ENCODE assay signal across 11 cellular contexts in genomic region chr1:113982955-113983742, GRCh38. TPM values are rescaled to one million over a fixed set of nuclear protein-coding genes. Genes with fewer than 3 reads are reported as not detected.
DNase-seq lines count a peak whose midpoint lies in the region; ATAC-seq and TF ChIP-seq lines count a peak whose summit lies in the region.
"Had no signal": no experiment of that assay in that cellular context is flagged by ENCODE, and none has a peak within 500 bp of the region (broad histone marks: within the 10 kb centered on the region; RNA-seq: fewer than 3 reads in every experiment).

No MANE protein-coding gene starts in this region.

- H3K27me3 ChIP-seq in heart left ventricle, result no peaks in the 10 kb centered on the region
- H3K27me3 ChIP-seq in upper lobe of left lung, result no peaks in the 10 kb centered on the region

- peaks cover 0 to 63% (median 20%) of the 10 kb centered on the region in 12 donors for H3K4me1 ChIP-seq in heart left ventricle
- peaks cover 36 to 46% (median 39%) of the 10 kb centered on the region in 4 donors for H3K4me1 ChIP-seq in upper lobe of left lung

- peak overlapping the region; percentile 89 for H3K27ac Mint-ChIP-seq in chondrocyte (ENCODE audit: unreplicated experiment)
- H3K27ac Mint-ChIP-seq in activated CD4-positive, alpha-beta T cell treated with anti-CD3 and anti-CD28 coated beads, Interleukin-2, amount 10 ng/mL, durations not matched to agents 24 days and 14 days, result no peak overlapping the region

- WGBS in heart left ventricle, 4 donors, result 66 to 89% (median 81%) methylated on average over 13 to 14 of the region's 14 CpGs
- 66% methylated on average over 13 to 14 of the region's 14 CpGs for WGBS in upper lobe of left lung, 2 donors

- H3K36me3 ChIP-seq in heart left ventricle (no peaks in the 10 kb centered on the region), upper lobe of left lung (no peaks in the 10 kb centered on the region)

- no peak for TF ChIP-seq CTCF in heart left ventricle (IDR thresholded peaks at IDR 0.05)
- TF ChIP-seq CTCF in chondrocyte (IDR thresholded peaks at IDR 0.05), result no peak
- TF ChIP-seq CTCF in upper lobe of left lung (IDR thresholded peaks at IDR 0.05), result no peak

- no peaks in the 10 kb centered on the region for H3K9me3 Mint-ChIP-seq in chondrocyte (ENCODE audit: low read depth)
- H3K9me3 Mint-ChIP-seq in activated CD4-positive, alpha-beta T cell treated with anti-CD3 and anti-CD28 coated beads, Interleukin-2, amount 10 ng/mL, durations not matched to agents 24 days and 14 days, result no peaks in the 10 kb centered on the region

- ATAC-seq in heart left ventricle (no peak), left cardiac atrium (no peak), upper lobe of left lung (ENCODE audit: low FRiP score in 2 of 2) (no peak), GM21381 (IDR thresholded peaks at IDR 0.05; ENCODE audit: unreplicated experiment) (no peak)

- no peaks in the 10 kb centered on the region for H3K36me3 Mint-ChIP-seq in chondrocyte (ENCODE audit: low read depth)
- H3K36me3 Mint-ChIP-seq in activated CD4-positive, alpha-beta T cell treated with anti-CD3 and anti-CD28 coated beads, Interleukin-2, amount 10 ng/mL, durations not matched to agents 24 days and 14 days (ENCODE audit: low read depth), result no peaks in the 10 kb centered on the region

- H3K4me3 ChIP-seq in heart left ventricle, result peak overlapping the region in 10 of 12 donors; percentile 1 to 51 (median 30)
- H3K4me3 ChIP-seq in upper lobe of left lung, result peak overlapping the region in 3 of 4 donors; percentile 6 to 35 (median 30)

- H3K4me3 Mint-ChIP-seq in chondrocyte (ENCODE audit: unreplicated experiment), result peak overlapping the region; percentile 56
- H3K4me3 Mint-ChIP-seq in activated CD4-positive, alpha-beta T cell treated with anti-CD3 and anti-CD28 coated beads, Interleukin-2, amount 10 ng/mL, durations not matched to agents 24 days and 14 days, result no peak overlapping the region

- H3K4me1 Mint-ChIP-seq in chondrocyte (ENCODE audit: low read depth), result peaks cover 76% of the 10 kb centered on the region
- H3K4me1 Mint-ChIP-seq in activated CD4-positive, alpha-beta T cell treated with anti-CD3 and anti-CD28 coated beads, Interleukin-2, amount 10 ng/mL, durations not matched to agents 24 days and 14 days, result peaks cover 11% of the 10 kb centered on the region

- TF ChIP-seq POLR2A in heart left ventricle (IDR thresholded peaks at IDR 0.05) (no peak), upper lobe of left lung (IDR thresholded peaks at IDR 0.05) (no peak)

- DNase-seq in heart left ventricle (no peak), left cardiac atrium (no peak), chondrocyte (ENCODE audit: low spot score) (no peak), myocyte (ENCODE audit: low read depth) (peak; percentile 91), upper lobe of left lung (peak in 1 of 2 donors; percentile 18), medulla oblongata (ENCODE audit: extremely low spot score) (no peak)
- DNase-seq in activated CD4-positive, alpha-beta T cell treated with anti-CD3 and anti-CD28 coated beads, Interleukin-2, amount 10 ng/mL, durations not matched to agents 24 days and 14 days, result no peak
- DNase-seq: NCI-H1436 treated with DMSO at 0.1 percent for 48 hours had no signal

- intact Hi-C loops in heart left ventricle (cut with DNase I), result loop anchor here in 1 of 10 donors (10.0 kb wide), 1 partner anchor 172 kb away; the partner anchor contains the start of gene SYT6
- intact Hi-C loops in left cardiac atrium (cut with DNase I), result loop anchor here in 1 of 2 donors (5.0 kb wide), 1 partner anchor 304 kb away; no protein-coding TSS in a partner anchor
- intact Hi-C loops in activated CD4-positive, alpha-beta T cell treated with anti-CD3 and anti-CD28 coated beads, Interleukin-2, amount 10 ng/mL, durations not matched to agents 24 days and 14 days (cut with micrococcal nuclease), result no loop called here

- H3K27me3 Mint-ChIP-seq in chondrocyte (ENCODE audit: low read depth), result no peaks in the 10 kb centered on the region
- no peaks in the 10 kb centered on the region for H3K27me3 Mint-ChIP-seq in activated CD4-positive, alpha-beta T cell treated with anti-CD3 and anti-CD28 coated beads, Interleukin-2, amount 10 ng/mL, durations not matched to agents 24 days and 14 days

- H3K9me3 ChIP-seq in heart left ventricle (no peaks in the 10 kb centered on the region), upper lobe of left lung (no peaks in the 10 kb centered on the region)

- H3K27ac ChIP-seq in heart left ventricle (peak overlapping the region in 11 of 12 donors; percentile 20 to 86 (median 52)), upper lobe of left lung (peak overlapping the region; percentile 54 to 70 (median 60))
- H3K27ac ChIP-seq: HL-60 had no signal

- TF ChIP-seq EP300 in upper lobe of left lung (IDR thresholded peaks at IDR 0.05), result no peak

RNA-seq across cellular contexts. Expression of gene OLFML3, which starts 3.9 kb away (rescaled TPM):
- total RNA-seq in heart left ventricle, result 10 to 100 TPM in 7 of 9 donors, 1 to 10 TPM in 2; 5.3 to 27.2 (median 13.5) TPM
- polyA plus RNA-seq in heart left ventricle, result 1 to 10 TPM; 5.1 to 7.8 TPM
- 10 to 100 TPM; 18.8 to 36.2 TPM for total RNA-seq in left cardiac atrium
- 33.1 to 44.2 TPM (median 34.9 TPM) in 3 replicates for total RNA-seq in chondrocyte
- total RNA-seq in myocyte, result 239 and 310 TPM in 2 replicates
- polyA plus RNA-seq in myocyte (2012), result 96.7 TPM
- 10 to 100 TPM; 11.5 to 59.9 (median 36.6) TPM for total RNA-seq in upper lobe of left lung
- total RNA-seq in activated CD4-positive, alpha-beta T cell treated with anti-CD3 and anti-CD28 coated beads, Interleukin-2, amount 10 ng/mL, durations not matched to agents 24 days and 14 days, result 0.09 TPM in 1 of 2 replicates, not detected in the other
- total RNA-seq: SK-MEL-5 had no signal

RNA-seq across cellular contexts. Expression of gene HIPK1, which starts 54.0 kb away (rescaled TPM):
- 100 to 1,000 TPM in 1 of 9 donors, 10 to 100 TPM in 8; 41.8 to 102 (median 62.7) TPM for total RNA-seq in heart left ventricle
- 10 to 100 TPM in 1 of 2 donors, 1 to 10 TPM in 1; 7.0 to 24.9 TPM for polyA plus RNA-seq in heart left ventricle
- 10 to 100 TPM; 59.4 to 72.0 TPM for total RNA-seq in left cardiac atrium
- total RNA-seq in chondrocyte, result 57.4 to 63.4 TPM (median 60.0 TPM) in 3 replicates
- 45.0 and 71.9 TPM in 2 replicates for total RNA-seq in myocyte
- 25.5 TPM for polyA plus RNA-seq in myocyte (2012)
- total RNA-seq in upper lobe of left lung, result 10 to 100 TPM; 31.4 to 85.5 (median 64.0) TPM
- 81.3 and 85.9 TPM in 2 replicates for total RNA-seq in activated CD4-positive, alpha-beta T cell treated with anti-CD3 and anti-CD28 coated beads, Interleukin-2, amount 10 ng/mL, durations not matched to agents 24 days and 14 days
